ENCODE assay signal across 25 cellular contexts in the genomic region with DNA sequence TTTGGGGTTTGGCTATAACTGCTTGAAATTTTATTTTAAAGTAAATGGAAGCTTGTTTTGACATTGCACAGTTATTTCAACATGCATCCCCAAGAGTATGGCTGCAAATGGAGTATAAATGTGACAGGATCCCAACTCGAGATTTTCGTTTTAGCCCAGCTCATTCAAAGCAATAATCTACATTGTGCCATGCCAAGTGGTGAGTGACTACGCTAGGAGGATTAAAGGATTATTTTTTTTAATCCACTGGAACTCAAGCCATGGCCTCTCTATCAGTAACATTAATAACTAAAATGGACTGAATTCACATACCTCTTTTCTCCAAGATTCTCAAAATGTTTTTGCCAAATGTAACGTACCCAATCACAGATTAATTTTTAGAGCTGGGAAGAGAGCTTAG.
"Had no signal": no experiment of that assay in that cellular context is flagged by ENCODE, and none has a peak within 500 bp of the region (broad histone marks: within the 10 kb centered on the region; RNA-seq: fewer than 3 reads in every experiment).

No MANE protein-coding gene starts in this region.

- DNase-seq: nephron progenitor cell; nucleus accumbens; pancreas; retina; right cardiac atrium; right lobe of liver; sigmoid colon; small intestine; stimulated activated CD4-positive, alpha-beta T cell treated with anti-CD3 and anti-CD28 coated beads, Interleukin-15, amount 100 ng/mL, for 24 hours; stimulated activated CD4-positive, alpha-beta T cell treated with anti-CD3 and anti-CD28 coated beads, Interleukin-2, amount 100 ng/mL, for 24 hours; stimulated activated CD4-positive, alpha-beta T cell treated with anti-CD3 and anti-CD28 coated beads, Interleukin-2, amount 100 ng/mL, for 48 hours; stimulated activated CD4-positive, alpha-beta T cell treated with anti-CD3 and anti-CD28 coated beads, Interleukin-4, amount 100 ng/mL, for 24 hours; stimulated activated naive B cell treated with anti-CD40 and anti-IgM and Interleukin-4, amounts not matched to agents 10 μg/mL and 1 μg/mL and 100 μg/mL, for 72 hours; stimulated activated naive CD4-positive, alpha-beta T cell treated with Interleukin-2 at 50 U/mL for 16 hours; stomach; thyroid gland; trophoblast cell; upper lobe of left lung had no signal

- H3K4me1 ChIP-seq: pancreas, prostate gland, right lobe of liver, sigmoid colon, stomach, thyroid gland, tibial nerve, upper lobe of left lung, vagina had no signal

- ATAC-seq: natural killer cell treated with Interleukin-12 subunit alpha and Interleukin-12 subunit beta and Interleukin-15 and Interleukin-18, amount 100 ng/mL, for 72 hours; pancreas; right cardiac atrium; right lobe of liver; stimulated activated effector memory CD8-positive, alpha-beta T cell treated with anti-CD3 and anti-CD28 coated beads, Interleukin-12 subunit alpha, Interleukin-12 subunit beta, amount 100 ng/mL, for 72 hours; stimulated activated naive B cell treated with anti-CD40 and anti-IgM and Interleukin-4, amounts not matched to agents 10 μg/mL and 1 μg/mL and 100 μg/mL, for 72 hours had no signal

- H3K27ac ChIP-seq: neutrophil, pancreas, prostate gland, right lobe of liver, sigmoid colon, stomach, thoracic aorta, thyroid gland, tibial nerve, upper lobe of left lung, vagina had no signal

- H3K4me3 ChIP-seq: pancreas, prostate gland, right lobe of liver, sigmoid colon, stomach, thoracic aorta, thyroid gland, tibial nerve, upper lobe of left lung, vagina had no signal

- H3K9me3 ChIP-seq: neutrophil, pancreas, prostate gland, right lobe of liver, sigmoid colon, thoracic aorta, thyroid gland, vagina had no signal

- H3K36me3 ChIP-seq: neutrophil, pancreas, prostate gland, right lobe of liver, sigmoid colon, stomach, thoracic aorta, thyroid gland, tibial nerve, upper lobe of left lung, vagina had no signal

- H3K27me3 ChIP-seq: neutrophil, pancreas, right lobe of liver, sigmoid colon, thyroid gland, tibial nerve, upper lobe of left lung, vagina had no signal
